ENCODE assay signal across 21 cellular contexts in genomic region chr1:118317836-118318614, GRCh38.
A peak's percentile ranks its signal among the peaks of the same experiment; 100 is the strongest.
DNase-seq lines count a peak whose midpoint lies in the region; FAIRE-seq and TF ChIP-seq lines count a peak whose summit lies in the region.
"Had no signal": no experiment of that assay in that cellular context is flagged by ENCODE, and none has a peak within 500 bp of the region (broad histone marks: within the 10 kb centered on the region; RNA-seq: fewer than 3 reads in every experiment).

No MANE protein-coding gene starts in this region.

- no peak overlapping the region for H3K56ac ChIP-seq in H1 (replicated peaks; ENCODE audit: insufficient read length, low read depth, low read length)

- no peak overlapping the region for H4K12ac ChIP-seq in trophoblast cell (ENCODE audit: low read depth, low read length)

- no peak for TF ChIP-seq POLR2A in H1 (IDR thresholded peaks at IDR 0.05; ENCODE audit: control extremely low read depth in 1 of 2, low read depth in 2 of 2, low read length in 2 of 2)

- TF ChIP-seq RAD21 in H1 (IDR thresholded peaks at IDR 0.05 in 1 of 2, conservative IDR thresholded peaks at IDR 0.05 in 1 of 2; ENCODE audit: low read depth in 2 of 2, low read length in 2 of 2): peak; percentile 10 to 26; a peak in 1 of 4 replicates

- H2BK5ac ChIP-seq in H1 (ENCODE audit: low read depth, low read length) (no peak overlapping the region), trophoblast cell (ENCODE audit: low read depth, low read length, poor library complexity) (no peak overlapping the region)

- H2BK12ac ChIP-seq in H1 (ENCODE audit: low read depth, low read length) (no peak overlapping the region), trophoblast cell (ENCODE audit: low read length) (no peak overlapping the region)

- DNase-seq in NCI-H345 (lab: John Stamatoyannopoulos, UW): peak; percentile 20
- no peak for DNase-seq in NCI-H345 treated with DMSO at 0.1 percent for 48 hours (lab: John Stamatoyannopoulos, UW; ENCODE audit: unreplicated experiment)
- peak; percentile 36 for DNase-seq in NCI-H1092 (lab: John Stamatoyannopoulos, UW)
- no peak for DNase-seq in H1 (ENCODE audit: low read depth in 1 of 2, low spot score in 2 of 2)
- DNase-seq in skeletal muscle cell (ENCODE audit: low read depth): peak; percentile 57
- DNase-seq in hypothalamus (lab: John Stamatoyannopoulos, UW): no peak
- no peak for DNase-seq in SIG-M5 treated with dmso at 0.1 percent for 504 hours (lab: John Stamatoyannopoulos, UW; ENCODE audit: unreplicated experiment)
- DNase-seq in trophoblast cell: no peak
- DNase-seq: activated CD4-positive, alpha-beta T cell treated with anti-CD3 and anti-CD28 coated beads, Interleukin-2, amount 10 ng/mL, durations not matched to agents 7 days and 5 days; activated CD8-positive, alpha-beta memory T cell treated with anti-CD3 and anti-CD28 coated beads, Interleukin-2, amount 50 U/mL, for 4 hours; activated effector memory CD4-positive, alpha-beta T cell treated with Interleukin-2 at 50 U/mL for 16 hours; C1 segment of cervical spinal cord; GDM1; H7; MM.1S; naive B cell; NCI-H187; stimulated activated CD4-positive, alpha-beta T cell treated with anti-CD3 and anti-CD28 coated beads, Interleukin-15, amount 100 ng/mL, for 24 hours; uterus had no signal

- TF ChIP-seq EP300 in H1 (IDR thresholded peaks at IDR 0.05; ENCODE audit: borderline replicate concordance in 1 of 2, low read depth in 2 of 2, low read length in 2 of 2): no peak

- no peak overlapping the region for H2BK15ac ChIP-seq in H1 (ENCODE audit: low read length)

- TF ChIP-seq CTCF in H1 (IDR thresholded peaks at IDR 0.05; ENCODE audit: control extremely low read depth in 1 of 3, insufficient read depth in 1 of 3, low read depth in 1 of 3, low read length in 3 of 3): peak in 2 of 3 experiments; percentile 20 to 29; a peak in 2 of 4 replicates

- H3K14ac ChIP-seq in H1 (ENCODE audit: insufficient read length) (no peak overlapping the region), trophoblast cell (ENCODE audit: low read length) (no peak overlapping the region)

- H3K23me2 ChIP-seq in H1 (ENCODE audit: low read depth, low read length): no peaks in the 10 kb centered on the region; the same call in 1 of the 2 replicates

- FAIRE-seq in H1 (lab: Jason Lieb, UNC): no peak
- FAIRE-seq: A549, endothelial cell of umbilical vein had no signal

- H3K9me3 ChIP-seq in H1 (ENCODE audit: insufficient read depth in 2 of 2, low read depth in 1 of 2, low read length in 1 of 2) (no peaks in the 10 kb centered on the region), trophoblast cell (ENCODE audit: insufficient read depth, low read depth, low read length) (peaks cover 1% of the 10 kb centered on the region)
- H3K9me3 ChIP-seq: A549, uterus had no signal

- no peaks in the 10 kb centered on the region for H3K79me1 ChIP-seq in H1 (ENCODE audit: low read depth, low read length)
- H3K79me1 ChIP-seq in trophoblast cell (ENCODE audit: low read length): no peaks in the 10 kb centered on the region

- H3K4me3 ChIP-seq in H1 (ENCODE audit: extremely low read depth in 1 of 4, insufficient read depth in 2 of 4, low read depth in 3 of 4, low read length in 4 of 4) (no peak overlapping the region), skeletal muscle cell (ENCODE audit: low read depth, low read length) (no peak overlapping the region), trophoblast cell (ENCODE audit: low read depth, low read length) (no peak overlapping the region)
- H3K4me3 ChIP-seq: A549, uterus had no signal

- no peak overlapping the region for H2BK20ac ChIP-seq in H1 (ENCODE audit: low read length)

- POLR2A ChIA-PET in H1 (lab: Charles Lee; ENCODE audit: partially characterized antibody): no interaction called here

- 93% methylated on average over 6 of the region's 6 CpGs; no CpG with 5 or more reads in 1 of the 2 experiments for WGBS in H1 (ENCODE audit: extremely low coverage in 1 of 2, insufficient coverage in 1 of 2, insufficient read length in 1 of 2, insufficient replicate concordance in 2 of 2, low coverage in 1 of 2, low lambda C conversion rate in 2 of 2, missing lambda C conversion rate in 1 of 2), 2 experiments
- WGBS in trophoblast cell (ENCODE audit: extremely low coverage, insufficient coverage, insufficient read length): no CpG with 5 or more reads among the region's 6 CpGs

- H3K4me2 ChIP-seq in H1 (ENCODE audit: insufficient read depth in 1 of 2, low read depth in 2 of 2, low read length in 2 of 2) (no peak overlapping the region), trophoblast cell (ENCODE audit: low read length) (no peak overlapping the region)
- H3K4me2 ChIP-seq: A549 had no signal

- H4K8ac ChIP-seq in H1 (ENCODE audit: extremely low read depth, insufficient read depth, low read length) (no peak overlapping the region), trophoblast cell (ENCODE audit: low read depth, low read length) (no peak overlapping the region)

- H3K23ac ChIP-seq in H1 (ENCODE audit: insufficient read length) (no peak overlapping the region), trophoblast cell (ENCODE audit: low read length) (no peak overlapping the region)

- H4K91ac ChIP-seq in H1 (replicated peaks; ENCODE audit: insufficient read length, low read length) (no peak overlapping the region), trophoblast cell (ENCODE audit: low read depth, low read length) (no peak overlapping the region)

- H3K27ac ChIP-seq in H1 (ENCODE audit: low read depth, low read length): no peak overlapping the region
- H3K27ac ChIP-seq in trophoblast cell (ENCODE audit: low read depth, low read length): no peak overlapping the region
- H3K27ac ChIP-seq: A549, uterus had no signal

- H2AFZ ChIP-seq in H1 (ENCODE audit: low read length) (no peak overlapping the region), trophoblast cell (ENCODE audit: insufficient read depth, low read length, poor library complexity) (no peak overlapping the region)

- H3K36me3 ChIP-seq in H1 (ENCODE audit: control insufficient read depth in 2 of 4, insufficient read depth in 4 of 4, low read length in 3 of 4) (no peaks in the 10 kb centered on the region), trophoblast cell (ENCODE audit: control insufficient read depth in 1 of 2, insufficient read depth in 2 of 2, low read length in 2 of 2) (no peaks in the 10 kb centered on the region)
- H3K36me3 ChIP-seq: uterus had no signal

- H3K79me2 ChIP-seq in H1 (ENCODE audit: control insufficient read depth in 1 of 2, insufficient read depth in 2 of 2, low read length in 2 of 2): no peaks in the 10 kb centered on the region
- H3K79me2 ChIP-seq in trophoblast cell (ENCODE audit: control insufficient read depth, insufficient read depth, low read length, poor library complexity): no peaks in the 10 kb centered on the region

- H3K9ac ChIP-seq in H1 (replicated peaks in 1 of 4; ENCODE audit: extremely low read depth in 1 of 4, low read depth in 3 of 4, low read length in 3 of 4) (no peak overlapping the region), trophoblast cell (ENCODE audit: low read length) (no peak overlapping the region)

- H2BK120ac ChIP-seq in H1 (replicated peaks; ENCODE audit: low read depth, low read length) (no peak overlapping the region), trophoblast cell (ENCODE audit: insufficient read depth, low read length, poor library complexity) (no peak overlapping the region)

- H4K20me1 ChIP-seq in H1 (replicated peaks in 1 of 2; ENCODE audit: control insufficient read depth in 1 of 2, insufficient read depth in 2 of 2, low read length in 2 of 2): no peaks in the 10 kb centered on the region

- H3K4ac ChIP-seq in H1 (replicated peaks; ENCODE audit: insufficient read length, low read depth, low read length) (no peak overlapping the region), trophoblast cell (ENCODE audit: low read depth, low read length) (no peak overlapping the region)

- no peaks in the 10 kb centered on the region for H3K4me1 ChIP-seq in H1 (replicated peaks in 1 of 4; ENCODE audit: control insufficient read depth in 3 of 4, insufficient read depth in 4 of 4, low read length in 3 of 4)
- H3K4me1 ChIP-seq in trophoblast cell (ENCODE audit: control insufficient read depth in 1 of 2, insufficient read depth in 2 of 2, low read length in 2 of 2): no peaks in the 10 kb centered on the region
- H3K4me1 ChIP-seq: A549, uterus had no signal

- H4K5ac ChIP-seq in H1 (ENCODE audit: insufficient read length, low read depth, low read length): no peak overlapping the region

- H3K27me3 ChIP-seq in H1 (replicated peaks in 1 of 4; ENCODE audit: control insufficient read depth in 3 of 4, extremely low read depth in 1 of 4, insufficient read depth in 3 of 4, low read length in 3 of 4) (no peaks in the 10 kb centered on the region), trophoblast cell (ENCODE audit: insufficient read depth, low read length) (no peaks in the 10 kb centered on the region)
- H3K27me3 ChIP-seq: uterus had no signal

- CTCF ChIA-PET in H1 (lab: Charles Lee; ENCODE audit: partially characterized antibody): interaction anchor here (0.9 to 1.5 kb wide), 4 partner anchors 10 to 94 kb away, joined by 3 to 5 read pairs (median 4); no protein-coding TSS in a partner anchor

- H3K18ac ChIP-seq in H1 (ENCODE audit: extremely low read depth, low read length) (no peak overlapping the region), trophoblast cell (ENCODE audit: low read length) (no peak overlapping the region)

- H2AK5ac ChIP-seq in H1 (ENCODE audit: low read depth, low read length) (no peak overlapping the region), trophoblast cell (ENCODE audit: low read length) (no peak overlapping the region)

TF ChIP-seq in H1, 55 proteins besides CTCF, POLR2A, EP300 and RAD21:
- TF ChIP-seq SUZ12 (IDR thresholded peaks at IDR 0.05; ENCODE audit: low read length): no peak
- TF ChIP-seq JUN (IDR thresholded peaks at IDR 0.05; ENCODE audit: low read depth, low read length): no peak
- no peak for TF ChIP-seq BRCA1 (IDR thresholded peaks at IDR 0.05; ENCODE audit: low read depth, low read length)
- no peak for TF ChIP-seq RNF2 (IDR thresholded peaks at IDR 0.05; ENCODE audit: borderline replicate concordance, low read depth, low read length, missing control alignments, poor library complexity, severe bottlenecking)
- TF ChIP-seq GTF2F1 (IDR thresholded peaks at IDR 0.05; ENCODE audit: borderline replicate concordance, low read depth, low read length): no peak

Comparison
In these comparisons a context has a peak if more than half of its experiments do, and no peak if none do; other contexts are left out.
1. DNase-seq: peak in NCI-H345 (single experiment), NCI-H1092 (single experiment) and skeletal muscle cell (single experiment); none in NCI-H345 treated with DMSO at 0.1 percent for 48 hours (single experiment), H1 (0 of 2), hypothalamus (0 of 51), SIG-M5 treated with dmso at 0.1 percent for 504 hours (single experiment) and trophoblast cell (0 of 2).